In genomic region chr10:132463333-132464255, GRCh38 we compare ENCODE assay signal across 9 cellular contexts.
DNase-seq lines count a peak whose midpoint lies in the region; TF ChIP-seq lines count a peak whose summit lies in the region.
"Had no signal": no experiment of that assay in that cellular context is flagged by ENCODE, and none has a peak within 500 bp of the region (broad histone marks: within the 10 kb centered on the region; RNA-seq: fewer than 3 reads in every experiment).

No MANE protein-coding gene starts in this region.

- WGBS in esophagus squamous epithelium, 2 donors, result 74% methylated on average over 10 of the region's 30 CpGs; no CpG with 5 or more reads in 1 of the 2 donors
- no CpG with 5 or more reads among the region's 30 CpGs for WGBS in neuronal stem cell (ENCODE audit: extremely low coverage in 2 of 2, insufficient read length in 2 of 2, insufficient replicate concordance in 1 of 2), 2 donors

- H4K91ac ChIP-seq in neuronal stem cell (ENCODE audit: low read depth, low read length, poor library complexity), result no peak overlapping the region

- TF ChIP-seq CTCF in AG09319 (IDR thresholded peaks at IDR 0.05; ENCODE audit: low read depth, low read length) (peak; percentile 23), OCI-LY7 (conservative IDR thresholded peaks at IDR 0.05; ENCODE audit: low read length) (peak; percentile 29; the same call in 1 of the 2 replicates), esophagus squamous epithelium (IDR thresholded peaks at IDR 0.05) (peak in 1 of 6 experiments; percentile 19)

- intact Hi-C loops in OCI-LY7 (cut with micrococcal nuclease; ENCODE audit: unreplicated experiment) (no loop called here), esophagus squamous epithelium (cut with DNase I) (no loop called here)

- H2AFZ ChIP-seq in OCI-LY7 (ENCODE audit: low read length), result no peak overlapping the region
- no peak overlapping the region for H2AFZ ChIP-seq in neuronal stem cell (ENCODE audit: low read length)

- H4K20me1 ChIP-seq in OCI-LY7 (ENCODE audit: insufficient read depth, low read length), result no peaks in the 10 kb centered on the region

- TF ChIP-seq POLR2A in esophagus squamous epithelium (IDR thresholded peaks at IDR 0.05), result no peak

- peak overlapping the region; percentile 80 for H3K18ac ChIP-seq in neuronal stem cell (ENCODE audit: low read length)

- POLR2A ChIA-PET in OCI-LY7 (lab: Charles Lee), result interaction anchor here (0.5 to 0.7 kb wide), 2 partner anchors 170 to 315 kb away, joined by 3 read pairs; no protein-coding TSS in a partner anchor

- peak overlapping the region; percentile 94 for H2BK120ac ChIP-seq in neuronal stem cell (ENCODE audit: low read depth, low read length)

- BruUV-seq in OCI-LY7 (replicated peaks; lab: Mats Ljungman, UMichigan), result no TSS peak

- H3K4me3 ChIP-seq in OCI-LY7 (ENCODE audit: low read depth, low read length, poor library complexity, severe bottlenecking) (no peak overlapping the region), esophagus squamous epithelium (peak overlapping the region in 1 of 4 donors; percentile 9), neuronal stem cell (ENCODE audit: low read length in 2 of 2) (no peak overlapping the region)

- H3K9me2 ChIP-seq in OCI-LY7 (ENCODE audit: insufficient read depth, low read length), result no peaks in the 10 kb centered on the region

- H3K4me1 ChIP-seq in OCI-LY7 (ENCODE audit: insufficient read depth, low read length, poor library complexity, severe bottlenecking), result no peaks in the 10 kb centered on the region
- peaks cover 28 to 92% (median 51%) of the 10 kb centered on the region in 3 donors for H3K4me1 ChIP-seq in esophagus squamous epithelium
- peaks cover 4 to 12% of the 10 kb centered on the region in 2 donors for H3K4me1 ChIP-seq in neuronal stem cell (ENCODE audit: control insufficient read depth in 2 of 2, insufficient read depth in 1 of 2, low read depth in 1 of 2, low read length in 2 of 2)

- H2BK12ac ChIP-seq in neuronal stem cell (ENCODE audit: low read length), result peak overlapping the region; percentile 46

- no peaks in the 10 kb centered on the region for H3K36me3 ChIP-seq in OCI-LY7 (ENCODE audit: insufficient read depth, low read length)
- no peaks in the 10 kb centered on the region for H3K36me3 ChIP-seq in esophagus squamous epithelium
- no peaks in the 10 kb centered on the region for H3K36me3 ChIP-seq in neuronal stem cell (replicated peaks in 1 of 2; ENCODE audit: control insufficient read depth in 2 of 2, insufficient read depth in 2 of 2, low read length in 2 of 2)

- peaks cover 3% of the 10 kb centered on the region for H3K79me1 ChIP-seq in neuronal stem cell (ENCODE audit: low read depth, low read length)

- H2AK5ac ChIP-seq in neuronal stem cell (ENCODE audit: low read depth, low read length), result peak overlapping the region; percentile 92

- H3K27me3 ChIP-seq in esophagus squamous epithelium (no peaks in the 10 kb centered on the region), neuronal stem cell (ENCODE audit: control insufficient read depth in 3 of 3, insufficient read depth in 3 of 3, low read depth in 1 of 3, low read length in 3 of 3) (peaks cover 0 to 32% (median 10%) of the 10 kb centered on the region in 3 experiments)

- DNase-seq in AG09319 (ENCODE audit: extremely low read depth, low read depth), result no peak
- no peak for DNase-seq in OCI-LY7 (ENCODE audit: low spot score)
- no peak for DNase-seq in esophagus squamous epithelium (lab: John Stamatoyannopoulos, UW)
- no peak for DNase-seq in neuronal stem cell (ENCODE audit: low spot score)
- no peak for DNase-seq in SHP77 (lab: John Stamatoyannopoulos, UW)
- no peak for DNase-seq in NCI-H2196 (lab: John Stamatoyannopoulos, UW; ENCODE audit: unreplicated experiment)
- DNase-seq in NCI-H1694 (lab: John Stamatoyannopoulos, UW), result no peak
- no peak for DNase-seq in NCI-H128 (lab: John Stamatoyannopoulos, UW; ENCODE audit: unreplicated experiment)
- DNase-seq: NCI-H1105 had no signal

- H3K4ac ChIP-seq in neuronal stem cell (ENCODE audit: low read length), result peak overlapping the region; percentile 11

- H3K23ac ChIP-seq in neuronal stem cell (ENCODE audit: low read depth, low read length, poor library complexity), result peak overlapping the region; percentile 91

- no peaks in the 10 kb centered on the region for H3K79me2 ChIP-seq in OCI-LY7 (ENCODE audit: insufficient read depth, low read depth, low read length)

- H3K9ac ChIP-seq in neuronal stem cell (ENCODE audit: low read depth, low read length, poor library complexity), result peak overlapping the region; percentile 44

- peak overlapping the region; percentile 94 for H2BK15ac ChIP-seq in neuronal stem cell (ENCODE audit: low read length)

- no peaks in the 10 kb centered on the region for H3K9me3 ChIP-seq in OCI-LY7 (ENCODE audit: low read length)
- H3K9me3 ChIP-seq in esophagus squamous epithelium, result no peaks in the 10 kb centered on the region
- H3K9me3 ChIP-seq in neuronal stem cell (replicated peaks in 1 of 2; ENCODE audit: control insufficient read depth in 2 of 2, insufficient read depth in 1 of 2, low read depth in 1 of 2, low read length in 2 of 2), result no peaks in the 10 kb centered on the region

- CTCF ChIA-PET in OCI-LY7 (lab: Charles Lee; ENCODE audit: unreplicated experiment), result interaction anchor here (0.5 kb wide), 1 partner anchor 42 kb away, joined by 7 read pairs; no protein-coding TSS in a partner anchor

- H2BK5ac ChIP-seq in neuronal stem cell (ENCODE audit: low read length), result peak overlapping the region; percentile 95

- peak overlapping the region; percentile 43 for H4K8ac ChIP-seq in neuronal stem cell (ENCODE audit: low read depth, low read length)

- peak overlapping the region; percentile 21 for H3K14ac ChIP-seq in neuronal stem cell (ENCODE audit: low read length)

- no peak overlapping the region for H3K4me2 ChIP-seq in OCI-LY7 (ENCODE audit: low read length)
- H3K4me2 ChIP-seq in neuronal stem cell (ENCODE audit: insufficient read depth, low read length, poor library complexity, severe bottlenecking), result no peak overlapping the region

- H3K27ac ChIP-seq in OCI-LY7 (ENCODE audit: low read depth, low read length, poor library complexity, severe bottlenecking) (no peak overlapping the region), esophagus squamous epithelium (peak overlapping the region; percentile 71 to 99 (median 90)), neuronal stem cell (replicated peaks; ENCODE audit: low read length) (no peak overlapping the region)

Comparison
In these comparisons a context has a peak if more than half of its experiments do, and no peak if none do; other contexts are left out.
1. H3K27ac ChIP-seq: peak in esophagus squamous epithelium (4 of 4); none in OCI-LY7 (single experiment) and neuronal stem cell (single experiment).